In the genomic region with DNA sequence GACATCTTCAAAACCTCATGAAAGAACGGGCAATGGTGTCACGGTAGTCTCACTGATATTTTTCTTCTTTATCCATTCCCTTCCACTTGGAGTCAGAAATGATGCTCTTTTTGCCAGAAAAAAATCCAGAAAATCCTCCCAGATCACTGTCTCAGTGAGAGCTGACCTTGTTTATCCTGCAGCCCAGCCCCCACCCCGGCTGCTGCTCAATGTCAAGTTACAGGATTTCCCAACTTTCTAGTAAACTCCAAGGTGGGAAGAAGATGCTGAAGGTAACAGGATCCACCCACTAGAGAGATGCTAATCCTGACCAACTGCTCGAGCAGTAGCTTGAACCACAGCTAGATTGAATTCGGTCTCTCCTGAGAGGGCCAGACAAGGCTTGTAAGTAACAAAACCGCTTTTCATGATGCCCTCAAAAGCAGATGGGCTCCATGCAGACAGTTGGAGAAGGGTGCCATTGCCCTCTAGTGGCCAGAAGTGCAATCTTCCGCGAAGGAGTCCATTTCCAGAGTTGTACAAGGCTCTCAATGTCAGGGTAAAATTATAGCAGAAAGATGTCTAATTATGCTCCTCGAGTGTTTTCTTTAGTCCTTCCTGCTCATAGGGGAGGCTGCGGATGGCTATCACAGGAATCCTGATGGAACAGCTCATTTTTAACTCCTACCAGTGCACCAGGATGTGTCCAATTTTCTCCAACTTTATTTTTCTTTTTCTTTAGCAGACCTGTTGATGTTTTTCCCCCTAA, we compare ENCODE assay signal across 9 cellular contexts. TPM values are rescaled to one million over a fixed set of nuclear protein-coding genes. Genes with fewer than 3 reads are reported as not detected.
A peak's percentile ranks its signal among the peaks of the same experiment; 100 is the strongest.
DNase-seq lines count a peak whose midpoint lies in the region; ATAC-seq and FAIRE-seq lines count a peak whose summit lies in the region.
"Had no signal": no experiment of that assay in that cellular context is flagged by ENCODE, and none has a peak within 500 bp of the region (broad histone marks: within the 10 kb centered on the region; RNA-seq: fewer than 3 reads in every experiment).

No MANE protein-coding gene starts in this region.

- ATAC-seq in GM18508 (IDR thresholded peaks at IDR 0.05; ENCODE audit: insufficient read depth, unreplicated experiment) (peak; percentile 72), HG02970 (IDR thresholded peaks at IDR 0.05; ENCODE audit: low FRiP score, unreplicated experiment) (peak; percentile 50), HG02840 (IDR thresholded peaks at IDR 0.05; ENCODE audit: low FRiP score, unreplicated experiment) (no peak)
- ATAC-seq: T-cell had no signal

- H3K4me3 Mint-ChIP-seq in activated CD4-positive, alpha-beta memory T cell treated with anti-CD3 and anti-CD28 coated beads for 36 hours: no peak overlapping the region
- H3K4me3 Mint-ChIP-seq: T-cell had no signal

- intact Hi-C loops in activated CD4-positive, alpha-beta memory T cell treated with anti-CD3 and anti-CD28 coated beads for 36 hours (cut with micrococcal nuclease): loop anchor here (2.0 kb wide), 1 partner anchor 1757 kb away; no protein-coding TSS in a partner anchor

- peaks cover 24% of the 10 kb centered on the region for H3K27me3 Mint-ChIP-seq in activated CD4-positive, alpha-beta memory T cell treated with anti-CD3 and anti-CD28 coated beads for 36 hours

- CTCF ChIA-PET in activated CD4-positive, alpha-beta memory T cell treated with anti-CD3 and anti-CD28 coated beads for 36 hours (lab: Charles Lee): no interaction called here

- FAIRE-seq in frontal cortex (lab: Jason Lieb, UNC): peak; percentile 42

- DNase-seq in Ammon's horn (ENCODE audit: low spot score) (peak; percentile 96), NCI-H2171 treated with DMSO at 0.1 percent for 48 hours (lab: John Stamatoyannopoulos, UW) (peak; percentile 81), frontal cortex (ENCODE audit: low spot score in 2 of 2) (peak; percentile 49 to 63), occipital lobe (lab: John Stamatoyannopoulos, UW) (peak; percentile 84)
- DNase-seq in activated CD4-positive, alpha-beta memory T cell treated with anti-CD3 and anti-CD28 coated beads for 36 hours: peak; percentile 52

- H3K27ac Mint-ChIP-seq in activated CD4-positive, alpha-beta memory T cell treated with anti-CD3 and anti-CD28 coated beads for 36 hours: no peak overlapping the region
- H3K27ac Mint-ChIP-seq: T-cell had no signal

- no peaks in the 10 kb centered on the region for H3K36me3 Mint-ChIP-seq in activated CD4-positive, alpha-beta memory T cell treated with anti-CD3 and anti-CD28 coated beads for 36 hours
- H3K36me3 Mint-ChIP-seq: T-cell had no signal

- no peaks in the 10 kb centered on the region for H3K9me3 Mint-ChIP-seq in activated CD4-positive, alpha-beta memory T cell treated with anti-CD3 and anti-CD28 coated beads for 36 hours
- H3K9me3 Mint-ChIP-seq: T-cell had no signal

- POLR2A ChIA-PET in activated CD4-positive, alpha-beta memory T cell treated with anti-CD3 and anti-CD28 coated beads for 36 hours (lab: Charles Lee): no interaction called here

- no peaks in the 10 kb centered on the region for H3K4me1 Mint-ChIP-seq in activated CD4-positive, alpha-beta memory T cell treated with anti-CD3 and anti-CD28 coated beads for 36 hours (ENCODE audit: low read depth)

RNA-seq across cellular contexts. Expression of gene CDH11, which starts 4.0 kb away (rescaled TPM):
- not detected for total RNA-seq in activated CD4-positive, alpha-beta memory T cell treated with anti-CD3 and anti-CD28 coated beads for 36 hours
- 313 TPM for total RNA-seq in frontal cortex
- 258 TPM for total RNA-seq in occipital lobe

Comparison
In these comparisons a context has a peak if more than half of its experiments do, and no peak if none do; other contexts are left out.
1. RNA of gene CDH11, which starts 4.0 kb away (total RNA-seq): 313 TPM in frontal cortex (single experiment) and 258 TPM in occipital lobe (single experiment); not detected in activated CD4-positive, alpha-beta memory T cell treated with anti-CD3 and anti-CD28 coated beads for 36 hours; every median in the first group is over 100 times any median in the second.
2. Peak in every context shown above with its lines, with median percentiles within 50 percentile points of each other: DNase-seq.